ENCODE assay signal across 9 cellular contexts in genomic region chr17:7029659-7030058, GRCh38. TPM values are rescaled to one million over a fixed set of nuclear protein-coding genes. Genes with fewer than 3 reads are reported as not detected.
DNase-seq lines count a peak whose midpoint lies in the region; ATAC-seq and TF ChIP-seq lines count a peak whose summit lies in the region.
"Had no signal": no experiment of that assay in that cellular context is flagged by ENCODE, and none has a peak within 500 bp of the region (broad histone marks: within the 10 kb centered on the region; RNA-seq: fewer than 3 reads in every experiment).

No MANE protein-coding gene starts in this region.

- H3K9me2 ChIP-seq in MM.1S (replicated peaks; ENCODE audit: insufficient read depth, low read length) (no peaks in the 10 kb centered on the region), GM23248 (ENCODE audit: insufficient read depth) (no peaks in the 10 kb centered on the region)

- H2AFZ ChIP-seq in MM.1S (ENCODE audit: low read length) (peak overlapping the region; percentile 67), GM23248 (no peak overlapping the region)

- H3K79me2 ChIP-seq in MM.1S (ENCODE audit: low read length) = no peaks in the 10 kb centered on the region
- H3K79me2 ChIP-seq in GM23248 (ENCODE audit: insufficient read depth) = no peaks in the 10 kb centered on the region

- H3K36me3 Mint-ChIP-seq in CD4-positive, CD25-positive, alpha-beta regulatory T cell = no peaks in the 10 kb centered on the region
- H3K36me3 Mint-ChIP-seq in activated naive CD8-positive, alpha-beta T cell treated with anti-CD3 and anti-CD28 coated beads, Interleukin-2, amount 50 U/mL, for 24 hours (ENCODE audit: low read depth) = peaks cover 3% of the 10 kb centered on the region
- no peaks in the 10 kb centered on the region for H3K36me3 Mint-ChIP-seq in HFFc6 (ENCODE audit: low read depth)

- H3K27me3 ChIP-seq in CD4-positive, CD25-positive, alpha-beta regulatory T cell (ENCODE audit: control insufficient read depth, insufficient read depth, low read length) = no peaks in the 10 kb centered on the region
- H3K27me3 ChIP-seq in MM.1S (replicated peaks; ENCODE audit: insufficient read depth, low read length) (no peaks in the 10 kb centered on the region), lung (ENCODE audit: control insufficient read depth, insufficient read depth) (no peaks in the 10 kb centered on the region), GM23248 (replicated peaks; ENCODE audit: insufficient read depth) (no peaks in the 10 kb centered on the region)

- peak; percentile 72 to 77 for ATAC-seq in CD4-positive, CD25-positive, alpha-beta regulatory T cell (ENCODE audit: low read depth in 2 of 2)
- ATAC-seq in activated naive CD8-positive, alpha-beta T cell treated with anti-CD3 and anti-CD28 coated beads, Interleukin-2, amount 50 U/mL, for 24 hours = peak; percentile 62
- ATAC-seq in lung (ENCODE audit: insufficient read depth, low FRiP score) = peak; percentile 9

- in situ Hi-C loops in GM23248 (cut with MboI) = no loop called here

- H3K4me2 ChIP-seq in MM.1S (ENCODE audit: low read depth, low read length) (peak overlapping the region; percentile 48; the same call in 1 of the 2 replicates), GM23248 (ENCODE audit: unreplicated experiment) (no peak overlapping the region)

- no peaks in the 10 kb centered on the region for H4K20me1 ChIP-seq in MM.1S (ENCODE audit: insufficient read depth, low read length)
- no peaks in the 10 kb centered on the region for H4K20me1 ChIP-seq in GM23248 (ENCODE audit: insufficient read depth)

- 28 to 46% methylated on average over 8 of the region's 8 CpGs for WGBS in lung, 2 donors
- WGBS in GM23248 (ENCODE audit: low coverage in 1 of 2, low lambda C conversion rate in 2 of 2, missing lambda C conversion rate in 2 of 2), 2 experiments = 79 to 80% methylated on average over 8 of the region's 8 CpGs

- H3K36me3 ChIP-seq in CD4-positive, CD25-positive, alpha-beta regulatory T cell (ENCODE audit: control insufficient read depth, insufficient read depth, low read length) = no peaks in the 10 kb centered on the region
- H3K36me3 ChIP-seq in MM.1S (replicated peaks; ENCODE audit: insufficient read depth, low read length) (no peaks in the 10 kb centered on the region), lung (ENCODE audit: control insufficient read depth in 2 of 2, insufficient read depth in 2 of 2, low read length in 2 of 2) (peaks cover 0 to 6% of the 10 kb centered on the region in 2 donors), GM23248 (ENCODE audit: low read depth) (no peaks in the 10 kb centered on the region)

- H3K4me1 Mint-ChIP-seq in CD4-positive, CD25-positive, alpha-beta regulatory T cell = peaks cover 9 to 55% (median 33%) of the 10 kb centered on the region in 4 donors
- peaks cover 52% of the 10 kb centered on the region for H3K4me1 Mint-ChIP-seq in activated naive CD8-positive, alpha-beta T cell treated with anti-CD3 and anti-CD28 coated beads, Interleukin-2, amount 50 U/mL, for 24 hours
- peaks cover 4% of the 10 kb centered on the region; the same call in 1 of the 2 replicates for H3K4me1 Mint-ChIP-seq in HFFc6 (ENCODE audit: low read depth)

- no peaks in the 10 kb centered on the region; the same call in 1 of the 2 replicates for H3F3A ChIP-seq in MM.1S (ENCODE audit: insufficient read depth, low read length)
- 0 out of 2 replicates have a peak, but pooled peaks cover 3% of the 10 kb centered on the region for H3F3A ChIP-seq in GM23248 (ENCODE audit: insufficient read depth)

- peak in 2 of 3 donors; percentile 27 to 83 for DNase-seq in CD4-positive, CD25-positive, alpha-beta regulatory T cell
- DNase-seq in MM.1S (peak; percentile 55), lung (ENCODE audit: low spot score) (no peak), GM23248 (no peak), medulla oblongata (ENCODE audit: extremely low spot score) (no peak), putamen (ENCODE audit: low spot score) (no peak), HFFc6 (no peak)
- DNase-seq in activated naive CD8-positive, alpha-beta T cell treated with anti-CD3 and anti-CD28 coated beads, Interleukin-2, amount 50 U/mL, for 24 hours = peak; percentile 59

- peak overlapping the region; percentile 50 to 95 (median 89) for H3K27ac Mint-ChIP-seq in CD4-positive, CD25-positive, alpha-beta regulatory T cell
- peak overlapping the region; percentile 71 for H3K27ac Mint-ChIP-seq in activated naive CD8-positive, alpha-beta T cell treated with anti-CD3 and anti-CD28 coated beads, Interleukin-2, amount 50 U/mL, for 24 hours
- no peak overlapping the region for H3K27ac Mint-ChIP-seq in HFFc6

- H3K4me3 ChIP-seq in CD4-positive, CD25-positive, alpha-beta regulatory T cell (ENCODE audit: low read depth, low read length) = peak overlapping the region; percentile 59
- H3K4me3 ChIP-seq in MM.1S (ENCODE audit: low read length) = peak overlapping the region; percentile 19
- no peak overlapping the region for H3K4me3 ChIP-seq in lung
- H3K4me3 ChIP-seq in GM23248 = no peak overlapping the region

- H3K4me3 Mint-ChIP-seq in CD4-positive, CD25-positive, alpha-beta regulatory T cell = peak overlapping the region; percentile 71 to 85 (median 73)
- peak overlapping the region; percentile 68 for H3K4me3 Mint-ChIP-seq in activated naive CD8-positive, alpha-beta T cell treated with anti-CD3 and anti-CD28 coated beads, Interleukin-2, amount 50 U/mL, for 24 hours
- H3K4me3 Mint-ChIP-seq in HFFc6 = no peak overlapping the region

- H3K27ac ChIP-seq in CD4-positive, CD25-positive, alpha-beta regulatory T cell (ENCODE audit: insufficient read depth, low read length, poor library complexity, severe bottlenecking) = peak overlapping the region; percentile 38
- H3K27ac ChIP-seq in MM.1S (ENCODE audit: low read length) (no peak overlapping the region; the same call in 1 of the 2 replicates), lung (ENCODE audit: low read depth in 1 of 2, low read length in 1 of 2) (peak overlapping the region; percentile 35 to 67), GM23248 (no peak overlapping the region)

- TF ChIP-seq CTCF in MM.1S (IDR thresholded peaks at IDR 0.05; ENCODE audit: low read length) = no peak
- no peak for TF ChIP-seq CTCF in lung (IDR thresholded peaks at IDR 0.05; ENCODE audit: control extremely low read depth, extremely low read depth)
- TF ChIP-seq CTCF in HFFc6 (IDR thresholded peaks at IDR 0.05) = no peak

- H3K9me3 Mint-ChIP-seq in CD4-positive, CD25-positive, alpha-beta regulatory T cell = peaks cover 0 to 4% (median 0%) of the 10 kb centered on the region in 7 donors
- H3K9me3 Mint-ChIP-seq in activated naive CD8-positive, alpha-beta T cell treated with anti-CD3 and anti-CD28 coated beads, Interleukin-2, amount 50 U/mL, for 24 hours = peaks cover 5% of the 10 kb centered on the region
- no peaks in the 10 kb centered on the region for H3K9me3 Mint-ChIP-seq in HFFc6

- H3K4me1 ChIP-seq in CD4-positive, CD25-positive, alpha-beta regulatory T cell (ENCODE audit: control insufficient read depth, insufficient read depth, low read length, poor library complexity, severe bottlenecking) = peaks cover 38% of the 10 kb centered on the region
- H3K4me1 ChIP-seq in MM.1S (ENCODE audit: low read length) (peaks cover 12% of the 10 kb centered on the region), lung (ENCODE audit: control insufficient read depth in 2 of 2, insufficient read depth in 2 of 2, low read length in 2 of 2) (peaks cover 1 to 6% of the 10 kb centered on the region in 2 donors), GM23248 (ENCODE audit: insufficient read depth) (no peaks in the 10 kb centered on the region)

- H3K9ac ChIP-seq in MM.1S (ENCODE audit: low read length) (0 out of 2 replicates have a peak overlapping the region, but pooled peaks have one; percentile 17), GM23248 (no peak overlapping the region)

- H3K27me3 Mint-ChIP-seq in CD4-positive, CD25-positive, alpha-beta regulatory T cell = no peaks in the 10 kb centered on the region
- H3K27me3 Mint-ChIP-seq in activated naive CD8-positive, alpha-beta T cell treated with anti-CD3 and anti-CD28 coated beads, Interleukin-2, amount 50 U/mL, for 24 hours = no peaks in the 10 kb centered on the region
- H3K27me3 Mint-ChIP-seq in HFFc6 (ENCODE audit: insufficient read depth) = peaks cover 18% of the 10 kb centered on the region

- no peaks in the 10 kb centered on the region for H3K9me3 ChIP-seq in CD4-positive, CD25-positive, alpha-beta regulatory T cell (ENCODE audit: control insufficient read depth in 2 of 2, low read length in 2 of 2)
- H3K9me3 ChIP-seq in MM.1S (replicated peaks; ENCODE audit: insufficient read depth, low read length) (no peaks in the 10 kb centered on the region), lung (ENCODE audit: control insufficient read depth in 2 of 2, insufficient read depth in 1 of 2, low read length in 1 of 2) (no peaks in the 10 kb centered on the region), GM23248 (ENCODE audit: low read depth) (no peaks in the 10 kb centered on the region)

RNA-seq across cellular contexts. Expression of gene SLC16A13, which starts 6.2 kb away (rescaled TPM):
- total RNA-seq in CD4-positive, CD25-positive, alpha-beta regulatory T cell = 3.8 TPM
- 1 to 10 TPM; 1.1 to 1.9 (median 1.5) TPM for polyA plus RNA-seq in CD4-positive, CD25-positive, alpha-beta regulatory T cell
- total RNA-seq in lung = 10 to 100 TPM in 1 of 2 donors, 1 to 10 TPM in 1; 1.3 to 23.6 TPM
- polyA plus RNA-seq in lung (1 to 10 TPM; 4.8 to 7.9 TPM), GM23248 (2016; fragmentation: Nextera tagmentation; extraction: Ambion mirVana) (0.87 and 1.1 TPM in 2 replicates)
- 0.25 TPM in 1 of 2 replicates, not detected in the other for total RNA-seq in GM23248 (2014; rRNA removed; shearing (Covaris generic))
- total RNA-seq in HFFc6 (2021; fragmentation: NEBNext Ultra II Directional; extraction: Animal tissue kit (Norgen Biotek cat#: 25700)) = 1 to 10 TPM; 1.6 to 3.4 (median 1.9) TPM

RNA-seq across cellular contexts. Expression of gene BCL6B, which starts 6.8 kb away (rescaled TPM):
- total RNA-seq in CD4-positive, CD25-positive, alpha-beta regulatory T cell = 0.42 TPM
- not detected for polyA plus RNA-seq in CD4-positive, CD25-positive, alpha-beta regulatory T cell
- total RNA-seq in lung = 10 to 100 TPM; 15.6 to 55.6 TPM
- polyA plus RNA-seq in lung (10 to 100 TPM; 14.5 to 15.4 TPM), GM23248 (2016; fragmentation: Nextera tagmentation; extraction: Ambion mirVana) (not detected in 2 replicates)
- not detected in 2 replicates for total RNA-seq in GM23248 (2014; rRNA removed; shearing (Covaris generic))
- total RNA-seq in HFFc6 (2021; fragmentation: NEBNext Ultra II Directional; extraction: Animal tissue kit (Norgen Biotek cat#: 25700)) = not detected
- total RNA-seq: mononuclear cell had no signal

RNA-seq across cellular contexts. Expression of gene SLC16A11, which starts 14.2 kb away (rescaled TPM):
- total RNA-seq in CD4-positive, CD25-positive, alpha-beta regulatory T cell = 0.39 TPM
- polyA plus RNA-seq in CD4-positive, CD25-positive, alpha-beta regulatory T cell = 1 to 10 TPM in 1 of 4 donors, under 1 TPM in 2, not detected in 1; 0.30 to 1.2 (median 0.67) TPM
- total RNA-seq in lung = 1 to 10 TPM; 5.5 to 7.5 TPM
- 1 to 10 TPM; 1.9 to 8.9 TPM for polyA plus RNA-seq in lung
- not detected in 2 replicates for total RNA-seq in GM23248 (2014; rRNA removed; shearing (Covaris generic))
- polyA plus RNA-seq in GM23248 (2016; fragmentation: Nextera tagmentation; extraction: Ambion mirVana) = 0.30 TPM in 1 of 2 replicates, not detected in the other
- total RNA-seq in HFFc6 (2021; fragmentation: NEBNext Ultra II Directional; extraction: Animal tissue kit (Norgen Biotek cat#: 25700)) = not detected

RNA-seq across cellular contexts. Expression of gene RNASEK, which starts 17.2 kb away (rescaled TPM):
- total RNA-seq in CD4-positive, CD25-positive, alpha-beta regulatory T cell = 128 TPM
- polyA plus RNA-seq in CD4-positive, CD25-positive, alpha-beta regulatory T cell = 100 to 1,000 TPM; 556 to 649 (median 611) TPM
- total RNA-seq in lung = 100 to 1,000 TPM; 118 to 270 TPM
- polyA plus RNA-seq in lung = 100 to 1,000 TPM; 528 to 550 TPM
- 130 and 211 TPM in 2 replicates for total RNA-seq in GM23248 (2014; rRNA removed; shearing (Covaris generic))
- polyA plus RNA-seq in GM23248 (2016; fragmentation: Nextera tagmentation; extraction: Ambion mirVana) = 623 and 652 TPM in 2 replicates
- 100 to 1,000 TPM; 286 to 382 (median 343) TPM for total RNA-seq in HFFc6 (2021; fragmentation: NEBNext Ultra II Directional; extraction: Animal tissue kit (Norgen Biotek cat#: 25700))

RNA-seq across cellular contexts. Expression of gene ALOX12, which starts 33.8 kb away (rescaled TPM):
- total RNA-seq in CD4-positive, CD25-positive, alpha-beta regulatory T cell = 2.7 TPM
- polyA plus RNA-seq in CD4-positive, CD25-positive, alpha-beta regulatory T cell = under 1 TPM; 0.18 to 0.88 (median 0.20) TPM
- under 1 TPM; 0.21 to 0.68 TPM for total RNA-seq in lung
- polyA plus RNA-seq in lung = under 1 TPM; 0.22 to 0.95 TPM
- total RNA-seq in GM23248 (2014; rRNA removed; shearing (Covaris generic)) = not detected in 2 replicates
- polyA plus RNA-seq in GM23248 (2016; fragmentation: Nextera tagmentation; extraction: Ambion mirVana) = 0.24 and 0.31 TPM in 2 replicates
- total RNA-seq in HFFc6 (2021; fragmentation: NEBNext Ultra II Directional; extraction: Animal tissue kit (Norgen Biotek cat#: 25700)) = not detected

Comparison
In these comparisons a context has a peak if more than half of its experiments do, and no peak if none do; other contexts are left out.
1. ATAC-seq: peak in every context shown above with its lines; median percentile 74 in CD4-positive, CD25-positive, alpha-beta regulatory T cell; 62 in activated naive CD8-positive, alpha-beta T cell treated with anti-CD3 and anti-CD28 coated beads, Interleukin-2, amount 50 U/mL, for 24 hours; 9 in lung.
2. DNase-seq: peak in CD4-positive, CD25-positive, alpha-beta regulatory T cell (2 of 3), MM.1S (single experiment) and activated naive CD8-positive, alpha-beta T cell treated with anti-CD3 and anti-CD28 coated beads, Interleukin-2, amount 50 U/mL, for 24 hours (single experiment); none in lung (single experiment), GM23248 (single experiment), medulla oblongata (single experiment), putamen (single experiment) and HFFc6 (single experiment).
3. H3K27ac ChIP-seq: peak in CD4-positive, CD25-positive, alpha-beta regulatory T cell (single experiment) and lung (2 of 2); none in MM.1S (single experiment) and GM23248 (single experiment).
4. H3K4me3 ChIP-seq: peak in CD4-positive, CD25-positive, alpha-beta regulatory T cell (single experiment) and MM.1S (single experiment); none in lung (single experiment) and GM23248 (single experiment).
5. RNA of gene BCL6B, which starts 6.8 kb away (total RNA-seq): 15.6 to 55.6 TPM in lung; 0.42 TPM in CD4-positive, CD25-positive, alpha-beta regulatory T cell (single experiment), not detected in GM23248 and not detected in HFFc6; every median in the first group is over 10 times any median in the second.